Comparison of ENCODE assay signal across 1 cellular context in the genomic region with DNA sequence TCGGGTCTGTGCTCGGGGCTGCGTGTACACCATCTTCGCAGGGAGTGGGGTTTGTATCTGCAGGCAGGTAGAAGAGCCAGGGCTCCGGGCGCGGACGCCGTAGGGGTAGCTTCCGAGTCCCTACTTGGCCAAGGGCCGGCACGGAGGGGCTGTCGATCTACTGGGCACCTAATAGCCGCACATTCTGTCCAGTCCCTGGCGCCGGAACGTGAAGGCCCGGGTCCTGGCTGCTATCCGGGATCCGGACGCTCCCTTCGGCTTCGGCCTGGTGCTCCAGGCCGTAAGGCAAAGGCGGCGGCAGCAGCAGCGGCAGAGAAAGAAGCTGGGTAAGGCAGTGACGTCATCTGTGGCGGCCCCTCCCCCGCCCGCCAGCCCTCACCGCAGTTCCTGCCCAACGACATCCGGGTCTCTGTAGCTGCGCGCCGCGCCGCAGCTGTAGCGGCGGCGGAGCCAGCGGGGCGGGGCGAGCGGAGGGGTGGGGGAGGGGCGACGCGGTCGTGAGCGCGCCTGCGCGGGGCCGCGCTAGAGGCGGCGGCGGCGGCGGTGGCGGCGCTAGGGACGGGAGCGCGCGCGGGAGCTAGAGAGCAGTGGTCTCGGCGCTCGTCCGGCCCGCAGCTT.
TF ChIP-seq lines count a peak whose summit lies in the region.

A gene (plus strand): TSS at position 525 of the 618 bp plus-strand sequence. CDS start 33,483 bp downstream, outside the sequence.

TF ChIP-seq in HepG2, 621 proteins besides CTCF, POLR2A, EP300 and RAD21 (continued from another document and continues in another):
- peak; percentile 38; the same call in 1 of the 2 replicates for TF ChIP-seq SMAD3 (CRISPR knock-in tag; IDR thresholded peaks at IDR 0.05)
- no peak for TF ChIP-seq FOSL1 (CRISPR knock-in tag; IDR thresholded peaks at IDR 0.05; ENCODE audit: borderline replicate concordance)
- TF ChIP-seq AKAP8 (CRISPR knock-in tag; IDR thresholded peaks at IDR 0.05) = no peak; the same call in 1 of the 2 replicates
- TF ChIP-seq PTBP1 (IDR thresholded peaks at IDR 0.05; ENCODE audit: low read depth, low read length, poor library complexity, severe bottlenecking) = no peak
- TF ChIP-seq MBD4 (IDR thresholded peaks at IDR 0.05; ENCODE audit: borderline replicate concordance, low read length) = no peak
- no peak for TF ChIP-seq TEAD2 (CRISPR knock-in tag; IDR thresholded peaks at IDR 0.05)
- TF ChIP-seq, protein P1, sequence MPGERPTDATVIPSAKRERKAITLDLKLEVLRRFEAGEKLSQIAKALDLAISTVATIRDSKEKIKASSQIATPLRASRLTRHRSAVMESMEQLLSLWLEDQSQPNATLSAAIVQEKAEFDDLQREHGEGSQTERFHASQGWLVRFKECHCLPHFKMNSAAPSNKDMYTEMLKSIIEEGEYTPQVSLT (CRISPR knock-in tag; IDR thresholded peaks at IDR 0.05; ENCODE audit: borderline replicate concordance, low read depth) = no peak
- 0 out of 2 replicates have a peak, but pooled peaks have one; percentile 51 for TF ChIP-seq ZNF431 (CRISPR knock-in tag; IDR thresholded peaks at IDR 0.05; ENCODE audit: borderline replicate concordance, low read depth)
- TF ChIP-seq NFYC (CRISPR knock-in tag; IDR thresholded peaks at IDR 0.05) = peak; percentile 40
- TF ChIP-seq, protein P2, sequence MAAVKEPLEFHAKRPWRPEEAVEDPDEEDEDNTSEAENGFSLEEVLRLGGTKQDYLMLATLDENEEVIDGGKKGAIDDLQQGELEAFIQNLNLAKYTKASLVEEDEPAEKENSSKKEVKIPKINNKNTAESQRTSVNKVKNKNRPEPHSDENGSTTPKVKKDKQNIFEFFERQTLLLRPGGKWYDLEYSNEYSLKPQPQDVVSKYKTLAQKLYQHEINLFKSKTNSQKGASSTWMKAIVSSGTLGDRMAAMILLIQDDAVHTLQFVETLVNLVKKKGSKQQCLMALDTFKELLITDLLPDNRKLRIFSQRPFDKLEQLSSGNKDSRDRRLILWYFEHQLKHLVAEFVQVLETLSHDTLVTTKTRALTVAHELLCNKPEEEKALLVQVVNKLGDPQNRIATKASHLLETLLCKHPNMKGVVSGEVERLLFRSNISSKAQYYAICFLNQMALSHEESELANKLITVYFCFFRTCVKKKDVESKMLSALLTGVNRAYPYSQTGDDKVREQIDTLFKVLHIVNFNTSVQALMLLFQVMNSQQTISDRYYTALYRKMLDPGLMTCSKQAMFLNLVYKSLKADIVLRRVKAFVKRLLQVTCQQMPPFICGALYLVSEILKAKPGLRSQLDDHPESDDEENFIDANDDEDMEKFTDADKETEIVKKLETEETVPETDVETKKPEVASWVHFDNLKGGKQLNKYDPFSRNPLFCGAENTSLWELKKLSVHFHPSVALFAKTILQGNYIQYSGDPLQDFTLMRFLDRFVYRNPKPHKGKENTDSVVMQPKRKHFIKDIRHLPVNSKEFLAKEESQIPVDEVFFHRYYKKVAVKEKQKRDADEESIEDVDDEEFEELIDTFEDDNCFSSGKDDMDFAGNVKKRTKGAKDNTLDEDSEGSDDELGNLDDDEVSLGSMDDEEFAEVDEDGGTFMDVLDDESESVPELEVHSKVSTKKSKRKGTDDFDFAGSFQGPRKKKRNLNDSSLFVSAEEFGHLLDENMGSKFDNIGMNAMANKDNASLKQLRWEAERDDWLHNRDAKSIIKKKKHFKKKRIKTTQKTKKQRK (IDR thresholded peaks at IDR 0.05; ENCODE audit: low read length) = no peak
- TF ChIP-seq, protein P3, sequence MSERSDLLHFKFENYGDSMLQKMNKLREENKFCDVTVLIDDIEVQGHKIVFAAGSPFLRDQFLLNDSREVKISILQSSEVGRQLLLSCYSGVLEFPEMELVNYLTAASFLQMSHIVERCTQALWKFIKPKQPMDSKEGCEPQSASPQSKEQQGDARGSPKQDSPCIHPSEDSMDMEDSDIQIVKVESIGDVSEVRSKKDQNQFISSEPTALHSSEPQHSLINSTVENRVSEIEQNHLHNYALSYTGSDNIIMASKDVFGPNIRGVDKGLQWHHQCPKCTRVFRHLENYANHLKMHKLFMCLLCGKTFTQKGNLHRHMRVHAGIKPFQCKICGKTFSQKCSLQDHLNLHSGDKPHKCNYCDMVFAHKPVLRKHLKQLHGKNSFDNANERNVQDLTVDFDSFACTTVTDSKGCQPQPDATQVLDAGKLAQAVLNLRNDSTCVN (CRISPR knock-in tag; IDR thresholded peaks at IDR 0.05; ENCODE audit: borderline replicate concordance) = no peak; the same call in 1 of the 2 replicates
- peak; percentile 84 for TF ChIP-seq JUND (CRISPR knock-in tag; IDR thresholded peaks at IDR 0.05)
- TF ChIP-seq, protein P4, sequence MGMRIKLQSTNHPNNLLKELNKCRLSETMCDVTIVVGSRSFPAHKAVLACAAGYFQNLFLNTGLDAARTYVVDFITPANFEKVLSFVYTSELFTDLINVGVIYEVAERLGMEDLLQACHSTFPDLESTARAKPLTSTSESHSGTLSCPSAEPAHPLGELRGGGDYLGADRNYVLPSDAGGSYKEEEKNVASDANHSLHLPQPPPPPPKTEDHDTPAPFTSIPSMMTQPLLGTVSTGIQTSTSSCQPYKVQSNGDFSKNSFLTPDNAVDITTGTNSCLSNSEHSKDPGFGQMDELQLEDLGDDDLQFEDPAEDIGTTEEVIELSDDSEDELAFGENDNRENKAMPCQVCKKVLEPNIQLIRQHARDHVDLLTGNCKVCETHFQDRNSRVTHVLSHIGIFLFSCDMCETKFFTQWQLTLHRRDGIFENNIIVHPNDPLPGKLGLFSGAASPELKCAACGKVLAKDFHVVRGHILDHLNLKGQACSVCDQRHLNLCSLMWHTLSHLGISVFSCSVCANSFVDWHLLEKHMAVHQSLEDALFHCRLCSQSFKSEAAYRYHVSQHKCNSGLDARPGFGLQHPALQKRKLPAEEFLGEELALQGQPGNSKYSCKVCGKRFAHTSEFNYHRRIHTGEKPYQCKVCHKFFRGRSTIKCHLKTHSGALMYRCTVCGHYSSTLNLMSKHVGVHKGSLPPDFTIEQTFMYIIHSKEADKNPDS (CRISPR knock-in tag; IDR thresholded peaks at IDR 0.05) = peak; percentile 47; the same call in 1 of the 2 replicates
- TF ChIP-seq NONO (IDR thresholded peaks at IDR 0.05) = no peak
- peak; percentile 89 for TF ChIP-seq NONO (CRISPR knock-in tag; conservative IDR thresholded peaks at IDR 0.05)
- no peak for TF ChIP-seq RFX3 (CRISPR knock-in tag; IDR thresholded peaks at IDR 0.05)
- TF ChIP-seq POLR2AphosphoS2 (IDR thresholded peaks at IDR 0.05; ENCODE audit: low read depth, low read length) = peak; percentile 62; the same call in 1 of the 2 replicates
- 0 out of 2 replicates have a peak, but pooled peaks have one; percentile 39 for TF ChIP-seq ZFP36L1 (CRISPR knock-in tag; IDR thresholded peaks at IDR 0.05)
- no peak; the same call in 1 of the 2 replicates for TF ChIP-seq ZNF747 (CRISPR knock-in tag; IDR thresholded peaks at IDR 0.05; ENCODE audit: borderline replicate concordance)
- TF ChIP-seq, protein P5, sequence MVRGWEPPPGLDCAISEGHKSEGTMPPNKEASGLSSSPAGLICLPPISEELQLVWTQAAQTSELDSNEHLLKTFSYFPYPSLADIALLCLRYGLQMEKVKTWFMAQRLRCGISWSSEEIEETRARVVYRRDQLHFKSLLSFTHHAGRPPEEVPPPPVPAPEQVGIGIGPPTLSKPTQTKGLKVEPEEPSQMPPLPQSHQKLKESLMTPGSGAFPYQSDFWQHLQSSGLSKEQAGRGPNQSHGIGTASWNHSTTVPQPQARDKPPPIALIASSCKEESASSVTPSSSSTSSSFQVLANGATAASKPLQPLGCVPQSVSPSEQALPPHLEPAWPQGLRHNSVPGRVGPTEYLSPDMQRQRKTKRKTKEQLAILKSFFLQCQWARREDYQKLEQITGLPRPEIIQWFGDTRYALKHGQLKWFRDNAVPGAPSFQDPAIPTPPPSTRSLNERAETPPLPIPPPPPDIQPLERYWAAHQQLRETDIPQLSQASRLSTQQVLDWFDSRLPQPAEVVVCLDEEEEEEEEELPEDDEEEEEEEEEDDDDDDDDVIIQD (CRISPR knock-in tag; IDR thresholded peaks at IDR 0.05; ENCODE audit: low read depth) = no peak
- TF ChIP-seq ZNF552 (CRISPR knock-in tag; IDR thresholded peaks at IDR 0.05; ENCODE audit: borderline replicate concordance) = no peak
- peak; percentile 65 for TF ChIP-seq ZNF788 (CRISPR knock-in tag; IDR thresholded peaks at IDR 0.05; ENCODE audit: borderline replicate concordance)
- TF ChIP-seq, protein P6, sequence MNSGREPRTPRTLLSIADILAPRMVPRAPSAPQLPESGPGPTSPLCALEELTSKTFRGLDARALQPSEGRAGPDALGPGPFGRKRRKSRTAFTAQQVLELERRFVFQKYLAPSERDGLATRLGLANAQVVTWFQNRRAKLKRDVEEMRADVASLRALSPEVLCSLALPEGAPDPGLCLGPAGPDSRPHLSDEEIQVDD (CRISPR knock-in tag; IDR thresholded peaks at IDR 0.05; ENCODE audit: borderline replicate concordance) = no peak
- no peak for TF ChIP-seq HES4 (CRISPR knock-in tag; IDR thresholded peaks at IDR 0.05; ENCODE audit: borderline replicate concordance)
- no peak for TF ChIP-seq SOX6 (IDR thresholded peaks at IDR 0.05)
- TF ChIP-seq SOX6 (CRISPR knock-in tag; IDR thresholded peaks at IDR 0.05) = peak; percentile 60; the same call in 1 of the 2 replicates
- TF ChIP-seq U2AF1 (optimal IDR thresholded peaks at IDR 0.05; ENCODE audit: low read depth, low read length) = no peak
- no peak; the same call in 1 of the 2 replicates for TF ChIP-seq KLF15 (CRISPR knock-in tag; IDR thresholded peaks at IDR 0.05; ENCODE audit: borderline replicate concordance)
- TF ChIP-seq ADNP (CRISPR knock-in tag; IDR thresholded peaks at IDR 0.05) = no peak
- peak; percentile 91; the same call in 1 of the 2 replicates for TF ChIP-seq SMAD1 (CRISPR knock-in tag; IDR thresholded peaks at IDR 0.05; ENCODE audit: borderline replicate concordance, low read depth)
- TF ChIP-seq ZBTB8A (CRISPR knock-in tag; IDR thresholded peaks at IDR 0.05; ENCODE audit: borderline replicate concordance, low read depth) = no peak
- TF ChIP-seq HOXA9 (CRISPR knock-in tag; IDR thresholded peaks at IDR 0.05; ENCODE audit: borderline replicate concordance) = peak; percentile 83; the same call in 1 of the 2 replicates
- TF ChIP-seq ZNF558 (CRISPR knock-in tag; IDR thresholded peaks at IDR 0.05; ENCODE audit: borderline replicate concordance) = peak; percentile 88; the same call in 1 of the 2 replicates
- TF ChIP-seq, protein P7, sequence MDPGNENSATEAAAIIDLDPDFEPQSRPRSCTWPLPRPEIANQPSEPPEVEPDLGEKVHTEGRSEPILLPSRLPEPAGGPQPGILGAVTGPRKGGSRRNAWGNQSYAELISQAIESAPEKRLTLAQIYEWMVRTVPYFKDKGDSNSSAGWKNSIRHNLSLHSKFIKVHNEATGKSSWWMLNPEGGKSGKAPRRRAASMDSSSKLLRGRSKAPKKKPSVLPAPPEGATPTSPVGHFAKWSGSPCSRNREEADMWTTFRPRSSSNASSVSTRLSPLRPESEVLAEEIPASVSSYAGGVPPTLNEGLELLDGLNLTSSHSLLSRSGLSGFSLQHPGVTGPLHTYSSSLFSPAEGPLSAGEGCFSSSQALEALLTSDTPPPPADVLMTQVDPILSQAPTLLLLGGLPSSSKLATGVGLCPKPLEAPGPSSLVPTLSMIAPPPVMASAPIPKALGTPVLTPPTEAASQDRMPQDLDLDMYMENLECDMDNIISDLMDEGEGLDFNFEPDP (CRISPR knock-in tag; conservative IDR thresholded peaks at IDR 0.05) = no peak
- no peak; the same call in 1 of the 2 replicates for TF ChIP-seq SAFB2 (CRISPR knock-in tag; IDR thresholded peaks at IDR 0.05; ENCODE audit: borderline replicate concordance, low read depth)
- TF ChIP-seq, protein P8, sequence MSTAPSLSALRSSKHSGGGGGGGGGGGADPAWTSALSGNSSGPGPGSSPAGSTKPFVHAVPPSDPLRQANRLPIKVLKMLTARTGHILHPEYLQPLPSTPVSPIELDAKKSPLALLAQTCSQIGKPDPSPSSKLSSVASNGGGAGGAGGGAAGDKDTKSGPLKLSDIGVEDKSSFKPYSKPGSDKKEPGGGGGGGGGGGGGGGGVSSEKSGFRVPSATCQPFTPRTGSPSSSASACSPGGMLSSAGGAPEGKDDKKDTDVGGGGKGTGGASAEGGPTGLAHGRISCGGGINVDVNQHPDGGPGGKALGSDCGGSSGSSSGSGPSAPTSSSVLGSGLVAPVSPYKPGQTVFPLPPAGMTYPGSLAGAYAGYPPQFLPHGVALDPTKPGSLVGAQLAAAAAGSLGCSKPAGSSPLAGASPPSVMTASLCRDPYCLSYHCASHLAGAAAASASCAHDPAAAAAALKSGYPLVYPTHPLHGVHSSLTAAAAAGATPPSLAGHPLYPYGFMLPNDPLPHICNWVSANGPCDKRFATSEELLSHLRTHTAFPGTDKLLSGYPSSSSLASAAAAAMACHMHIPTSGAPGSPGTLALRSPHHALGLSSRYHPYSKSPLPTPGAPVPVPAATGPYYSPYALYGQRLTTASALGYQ (CRISPR knock-in tag; IDR thresholded peaks at IDR 0.05) = no peak
- TF ChIP-seq ZNF670 (CRISPR knock-in tag; IDR thresholded peaks at IDR 0.05; ENCODE audit: borderline replicate concordance) = peak; percentile 89
- TF ChIP-seq NR3C1 (CRISPR knock-in tag; IDR thresholded peaks at IDR 0.05) = no peak
- TF ChIP-seq, protein P9, sequence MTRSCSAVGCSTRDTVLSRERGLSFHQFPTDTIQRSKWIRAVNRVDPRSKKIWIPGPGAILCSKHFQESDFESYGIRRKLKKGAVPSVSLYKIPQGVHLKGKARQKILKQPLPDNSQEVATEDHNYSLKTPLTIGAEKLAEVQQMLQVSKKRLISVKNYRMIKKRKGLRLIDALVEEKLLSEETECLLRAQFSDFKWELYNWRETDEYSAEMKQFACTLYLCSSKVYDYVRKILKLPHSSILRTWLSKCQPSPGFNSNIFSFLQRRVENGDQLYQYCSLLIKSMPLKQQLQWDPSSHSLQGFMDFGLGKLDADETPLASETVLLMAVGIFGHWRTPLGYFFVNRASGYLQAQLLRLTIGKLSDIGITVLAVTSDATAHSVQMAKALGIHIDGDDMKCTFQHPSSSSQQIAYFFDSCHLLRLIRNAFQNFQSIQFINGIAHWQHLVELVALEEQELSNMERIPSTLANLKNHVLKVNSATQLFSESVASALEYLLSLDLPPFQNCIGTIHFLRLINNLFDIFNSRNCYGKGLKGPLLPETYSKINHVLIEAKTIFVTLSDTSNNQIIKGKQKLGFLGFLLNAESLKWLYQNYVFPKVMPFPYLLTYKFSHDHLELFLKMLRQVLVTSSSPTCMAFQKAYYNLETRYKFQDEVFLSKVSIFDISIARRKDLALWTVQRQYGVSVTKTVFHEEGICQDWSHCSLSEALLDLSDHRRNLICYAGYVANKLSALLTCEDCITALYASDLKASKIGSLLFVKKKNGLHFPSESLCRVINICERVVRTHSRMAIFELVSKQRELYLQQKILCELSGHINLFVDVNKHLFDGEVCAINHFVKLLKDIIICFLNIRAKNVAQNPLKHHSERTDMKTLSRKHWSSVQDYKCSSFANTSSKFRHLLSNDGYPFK (CRISPR knock-in tag; IDR thresholded peaks at IDR 0.05; ENCODE audit: borderline replicate concordance) = no peak
- no peak for TF ChIP-seq MTF1 (CRISPR knock-in tag; IDR thresholded peaks at IDR 0.05)
- no peak for TF ChIP-seq ZNF572 (CRISPR knock-in tag; IDR thresholded peaks at IDR 0.05)
- TF ChIP-seq ELF1 (CRISPR knock-in tag; IDR thresholded peaks at IDR 0.05) = peak; percentile 77
